22 cellular contexts compared by ENCODE assay signal in genomic region chr14:62939970-62940369, GRCh38.
"Had no signal": no experiment of that assay in that cellular context is flagged by ENCODE, and none has a peak within 500 bp of the region (broad histone marks: within the 10 kb centered on the region; RNA-seq: fewer than 3 reads in every experiment).

No MANE protein-coding gene starts in this region.

- H3K27ac Mint-ChIP-seq: activated CD4-positive, alpha-beta memory T cell treated with anti-CD3 and anti-CD28 coated beads, Interleukin-2, amount 10 ng/mL, durations not matched to agents 7 days and 5 days; activated CD4-positive, alpha-beta T cell treated with anti-CD3 and anti-CD28 coated beads, Interleukin-2, amount 10 ng/mL, durations not matched to agents 24 days and 14 days; activated CD8-positive, alpha-beta memory T cell treated with anti-CD3 and anti-CD28 coated beads, Interleukin-2, amount 10 ng/mL, durations not matched to agents 7 days and 5 days; activated naive CD8-positive, alpha-beta T cell treated with anti-CD3 and anti-CD28 coated beads, Interleukin-2, amount 50 U/mL, for 24 hours; endodermal cell; mesothelial cell of epicardium; natural killer cell; stimulated activated naive B cell treated with anti-CD40 and anti-IgM and Interleukin-4, amounts not matched to agents 10 μg/mL and 1 μg/mL and 100 μg/mL, for 72 hours had no signal

- H3K9me3 Mint-ChIP-seq: activated CD4-positive, alpha-beta T cell treated with anti-CD3 and anti-CD28 coated beads, Interleukin-2, amount 10 ng/mL, durations not matched to agents 24 days and 14 days; endodermal cell; stimulated activated naive B cell treated with anti-CD40 and anti-IgM and Interleukin-4, amounts not matched to agents 10 μg/mL and 1 μg/mL and 100 μg/mL, for 72 hours had no signal

- H3K4me3 Mint-ChIP-seq: activated CD4-positive, alpha-beta memory T cell treated with anti-CD3 and anti-CD28 coated beads, Interleukin-2, amount 10 ng/mL, durations not matched to agents 7 days and 5 days; activated CD4-positive, alpha-beta T cell treated with anti-CD3 and anti-CD28 coated beads, Interleukin-2, amount 10 ng/mL, durations not matched to agents 24 days and 14 days; activated CD8-positive, alpha-beta memory T cell treated with anti-CD3 and anti-CD28 coated beads, Interleukin-2, amount 10 ng/mL, durations not matched to agents 7 days and 5 days; activated naive CD8-positive, alpha-beta T cell treated with anti-CD3 and anti-CD28 coated beads, Interleukin-2, amount 50 U/mL, for 24 hours; endodermal cell; mesothelial cell of epicardium; natural killer cell; stimulated activated naive B cell treated with anti-CD40 and anti-IgM and Interleukin-4, amounts not matched to agents 10 μg/mL and 1 μg/mL and 100 μg/mL, for 72 hours had no signal

- H3K27me3 Mint-ChIP-seq: activated CD4-positive, alpha-beta memory T cell treated with anti-CD3 and anti-CD28 coated beads, Interleukin-2, amount 10 ng/mL, durations not matched to agents 7 days and 5 days; activated CD4-positive, alpha-beta T cell treated with anti-CD3 and anti-CD28 coated beads, Interleukin-2, amount 10 ng/mL, durations not matched to agents 24 days and 14 days; activated CD8-positive, alpha-beta memory T cell treated with anti-CD3 and anti-CD28 coated beads, Interleukin-2, amount 10 ng/mL, durations not matched to agents 7 days and 5 days; activated naive CD8-positive, alpha-beta T cell treated with anti-CD3 and anti-CD28 coated beads, Interleukin-2, amount 50 U/mL, for 24 hours; stimulated activated naive B cell treated with anti-CD40 and anti-IgM and Interleukin-4, amounts not matched to agents 10 μg/mL and 1 μg/mL and 100 μg/mL, for 72 hours had no signal

- H3K4me1 Mint-ChIP-seq: activated CD4-positive, alpha-beta memory T cell treated with anti-CD3 and anti-CD28 coated beads, Interleukin-2, amount 10 ng/mL, durations not matched to agents 7 days and 5 days; activated CD4-positive, alpha-beta T cell treated with anti-CD3 and anti-CD28 coated beads, Interleukin-2, amount 10 ng/mL, durations not matched to agents 24 days and 14 days; activated CD8-positive, alpha-beta memory T cell treated with anti-CD3 and anti-CD28 coated beads, Interleukin-2, amount 10 ng/mL, durations not matched to agents 7 days and 5 days; activated naive CD8-positive, alpha-beta T cell treated with anti-CD3 and anti-CD28 coated beads, Interleukin-2, amount 50 U/mL, for 24 hours; endodermal cell; natural killer cell; stimulated activated naive B cell treated with anti-CD40 and anti-IgM and Interleukin-4, amounts not matched to agents 10 μg/mL and 1 μg/mL and 100 μg/mL, for 72 hours had no signal

- FAIRE-seq: islet of Langerhans had no signal

- ATAC-seq: activated CD4-positive, CD25-positive, alpha-beta regulatory T cell treated with anti-CD3 and anti-CD28 coated beads, Interleukin-2, amount 50 U/mL, for 24 hours; activated CD8-positive, alpha-beta memory T cell treated with anti-CD3 and anti-CD28 coated beads, Interleukin-2, amount 10 ng/mL, durations not matched to agents 7 days and 5 days; activated naive CD8-positive, alpha-beta T cell treated with anti-CD3 and anti-CD28 coated beads, Interleukin-2, amount 50 U/mL, for 24 hours; heart left ventricle; left ventricle myocardium superior; natural killer cell; stimulated activated naive B cell treated with anti-CD40 and anti-IgM and Interleukin-4, amounts not matched to agents 10 μg/mL and 1 μg/mL and 100 μg/mL, for 72 hours had no signal

- DNase-seq: activated CD4-positive, alpha-beta memory T cell treated with anti-CD3 and anti-CD28 coated beads, Interleukin-2, amount 10 ng/mL, durations not matched to agents 7 days and 5 days; activated CD4-positive, alpha-beta T cell treated with anti-CD3 and anti-CD28 coated beads, Interleukin-2, amount 10 ng/mL, durations not matched to agents 24 days and 14 days; activated CD8-positive, alpha-beta memory T cell treated with anti-CD3 and anti-CD28 coated beads, Interleukin-2, amount 10 ng/mL, durations not matched to agents 7 days and 5 days; activated effector memory CD4-positive, alpha-beta T cell treated with anti-CD3 and anti-CD28 coated beads, Interleukin-2, amount 50 U/mL, for 16 hours; activated naive CD4-positive, alpha-beta T cell treated with anti-CD3 and anti-CD28 coated beads, Interleukin-2, amount 50 U/mL, for 16 hours; activated naive CD8-positive, alpha-beta T cell treated with anti-CD3 and anti-CD28 coated beads, Interleukin-2, amount 50 U/mL, for 24 hours; activated T-cell treated with anti-CD3 and anti-CD28 coated beads for 4 hours; cortex of kidney; endodermal cell; heart left ventricle; left ventricle myocardium superior; mammary epithelial cell; natural killer cell; sigmoid colon; stimulated activated CD4-positive, alpha-beta T cell treated with anti-CD3 and anti-CD28 coated beads, Interleukin-2, amount 100 ng/mL, for 48 hours; stimulated activated CD8-positive, alpha-beta memory T cell treated with anti-CD3 and anti-CD28 coated beads, Interleukin-4, amount 100 ng/mL, for 48 hours; stimulated activated naive B cell treated with anti-CD40 and anti-IgM and Interleukin-4, amounts not matched to agents 10 μg/mL and 1 μg/mL and 100 μg/mL, for 72 hours; transverse colon; uterus had no signal

- H3K36me3 Mint-ChIP-seq: activated CD8-positive, alpha-beta memory T cell treated with anti-CD3 and anti-CD28 coated beads, Interleukin-2, amount 10 ng/mL, durations not matched to agents 7 days and 5 days; mesothelial cell of epicardium; natural killer cell; stimulated activated naive B cell treated with anti-CD40 and anti-IgM and Interleukin-4, amounts not matched to agents 10 μg/mL and 1 μg/mL and 100 μg/mL, for 72 hours had no signal
